Comparison of ENCODE assay signal across 23 cellular contexts in genomic region chr6:3623451-3624267, GRCh38.
DNase-seq lines count a peak whose midpoint lies in the region; ATAC-seq, FAIRE-seq and TF ChIP-seq lines count a peak whose summit lies in the region.
"Had no signal": no experiment of that assay in that cellular context is flagged by ENCODE, and none has a peak within 500 bp of the region (broad histone marks: within the 10 kb centered on the region; RNA-seq: fewer than 3 reads in every experiment).

No MANE protein-coding gene starts in this region.

- no peak for TF ChIP-seq CTCF in neural crest cell (conservative IDR thresholded peaks at IDR 0.05)
- no peak for TF ChIP-seq CTCF in lower lobe of right lung (IDR thresholded peaks at IDR 0.05)

- H3K4me1 ChIP-seq in CD4-positive, alpha-beta memory T cell (ENCODE audit: insufficient read depth, low read length): no peaks in the 10 kb centered on the region
- H3K4me1 ChIP-seq in lower lobe of right lung: no peaks in the 10 kb centered on the region
- H3K4me1 ChIP-seq: right lobe of liver had no signal

- H3K4me3 ChIP-seq in CD4-positive, alpha-beta memory T cell (ENCODE audit: low read length in 2 of 2): no peak overlapping the region
- no peak overlapping the region for H3K4me3 ChIP-seq in lower lobe of right lung
- H3K4me3 ChIP-seq: esophagus squamous epithelium, heart right ventricle, MG63, right lobe of liver had no signal

- no peak for DNase-seq in CD4-positive, alpha-beta memory T cell
- peak; percentile 5 for DNase-seq in activated naive CD8-positive, alpha-beta T cell treated with anti-CD3 and anti-CD28 coated beads, Interleukin-2, amount 50 U/mL, for 24 hours
- DNase-seq in neural crest cell (ENCODE audit: low read depth, low spot score): no peak
- no peak for DNase-seq in lower lobe of right lung
- no peak for DNase-seq in H54 (ENCODE audit: insufficient read length, low spot score)
- DNase-seq in DMS53 treated with DMSO at 0.1 percent for 48 hours (lab: John Stamatoyannopoulos, UW; ENCODE audit: unreplicated experiment): no peak
- DNase-seq: activated CD4-positive, alpha-beta T cell treated with anti-CD3 and anti-CD28 coated beads, Interleukin-2, amount 50 U/mL, for 1 hour; activated effector memory CD4-positive, alpha-beta T cell treated with Interleukin-2 at 50 U/mL for 16 hours; dorsolateral prefrontal cortex; esophagus squamous epithelium; heart right ventricle; kidney; MG63; NCI-H1694 treated with DMSO at 0.1 percent for 48 hours; NCI-H510A; occipital lobe; OCI-M1; right lobe of liver had no signal

- CTCF ChIA-PET in CD4-positive, alpha-beta memory T cell (lab: Charles Lee; ENCODE audit: partially characterized antibody): no interaction called here

- POLR2A ChIA-PET in CD4-positive, alpha-beta memory T cell (lab: Charles Lee; ENCODE audit: partially characterized antibody): no interaction called here

- no peak overlapping the region for H3K27ac Mint-ChIP-seq in CD4-positive, alpha-beta memory T cell
- H3K27ac Mint-ChIP-seq in activated naive CD8-positive, alpha-beta T cell treated with anti-CD3 and anti-CD28 coated beads, Interleukin-2, amount 50 U/mL, for 24 hours: peak overlapping the region; percentile 0
- H3K27ac Mint-ChIP-seq in neural crest cell (ENCODE audit: unreplicated experiment): peak overlapping the region; percentile 94
- H3K27ac Mint-ChIP-seq: mesothelial cell of epicardium had no signal

- ATAC-seq in activated naive CD8-positive, alpha-beta T cell treated with anti-CD3 and anti-CD28 coated beads, Interleukin-2, amount 50 U/mL, for 24 hours: peak; percentile 53
- no peak for ATAC-seq in HG03378 (IDR thresholded peaks at IDR 0.05; ENCODE audit: unreplicated experiment)
- ATAC-seq in lower lobe of right lung: no peak
- ATAC-seq: heart right ventricle, HepG2, right lobe of liver had no signal

- intact Hi-C loops in CD4-positive, alpha-beta memory T cell (cut with micrococcal nuclease): no loop called here
- intact Hi-C loops in lower lobe of right lung (cut with DNase I): no loop called here

- H3K27me3 Mint-ChIP-seq in CD4-positive, alpha-beta memory T cell: peaks cover 19 to 35% of the 10 kb centered on the region in 2 donors
- H3K27me3 Mint-ChIP-seq in activated naive CD8-positive, alpha-beta T cell treated with anti-CD3 and anti-CD28 coated beads, Interleukin-2, amount 50 U/mL, for 24 hours: peaks cover 26% of the 10 kb centered on the region
- no peaks in the 10 kb centered on the region for H3K27me3 Mint-ChIP-seq in neural crest cell (ENCODE audit: low read depth)

- peak overlapping the region in 5 of 8 donors; percentile 36 to 76 (median 44) for H3K4me3 Mint-ChIP-seq in CD4-positive, alpha-beta memory T cell
- H3K4me3 Mint-ChIP-seq in activated naive CD8-positive, alpha-beta T cell treated with anti-CD3 and anti-CD28 coated beads, Interleukin-2, amount 50 U/mL, for 24 hours: peak overlapping the region; percentile 27
- H3K4me3 Mint-ChIP-seq in neural crest cell: peak overlapping the region; percentile 27
- H3K4me3 Mint-ChIP-seq: mesothelial cell of epicardium had no signal

- peaks cover 4% of the 10 kb centered on the region for H3K27me3 ChIP-seq in CD4-positive, alpha-beta memory T cell (ENCODE audit: insufficient read depth, low read length)
- peaks cover 10% of the 10 kb centered on the region for H3K27me3 ChIP-seq in lower lobe of right lung (ENCODE audit: low read depth)
- H3K27me3 ChIP-seq: dorsolateral prefrontal cortex, MG63, right lobe of liver had no signal

- H3K36me3 ChIP-seq in CD4-positive, alpha-beta memory T cell (ENCODE audit: insufficient read depth, low read length): no peaks in the 10 kb centered on the region
- H3K36me3 ChIP-seq in KOPT-K1 (ENCODE audit: insufficient read depth, low read length) (no peaks in the 10 kb centered on the region), lower lobe of right lung (no peaks in the 10 kb centered on the region)
- H3K36me3 ChIP-seq: esophagus squamous epithelium, heart right ventricle, MG63, right lobe of liver had no signal

- no peak for FAIRE-seq in H54 (lab: Jason Lieb, UNC)
- FAIRE-seq: D721Med, HepG2, kidney had no signal

- peaks cover 0 to 1% (median 0%) of the 10 kb centered on the region in 8 donors for H3K9me3 Mint-ChIP-seq in CD4-positive, alpha-beta memory T cell
- H3K9me3 Mint-ChIP-seq in activated naive CD8-positive, alpha-beta T cell treated with anti-CD3 and anti-CD28 coated beads, Interleukin-2, amount 50 U/mL, for 24 hours: no peaks in the 10 kb centered on the region
- H3K9me3 Mint-ChIP-seq in neural crest cell: peaks cover 2% of the 10 kb centered on the region

- H3K36me3 Mint-ChIP-seq in CD4-positive, alpha-beta memory T cell: no peaks in the 10 kb centered on the region
- H3K36me3 Mint-ChIP-seq in activated naive CD8-positive, alpha-beta T cell treated with anti-CD3 and anti-CD28 coated beads, Interleukin-2, amount 50 U/mL, for 24 hours (ENCODE audit: low read depth): no peaks in the 10 kb centered on the region
- no peaks in the 10 kb centered on the region for H3K36me3 Mint-ChIP-seq in neural crest cell (ENCODE audit: low read depth)
- H3K36me3 Mint-ChIP-seq: mesothelial cell of epicardium had no signal

- peaks cover 0 to 10% (median 5%) of the 10 kb centered on the region in 4 donors for H3K4me1 Mint-ChIP-seq in CD4-positive, alpha-beta memory T cell
- H3K4me1 Mint-ChIP-seq in activated naive CD8-positive, alpha-beta T cell treated with anti-CD3 and anti-CD28 coated beads, Interleukin-2, amount 50 U/mL, for 24 hours: peaks cover 10% of the 10 kb centered on the region
- H3K4me1 Mint-ChIP-seq in neural crest cell: peaks cover 47% of the 10 kb centered on the region

- H3K27ac ChIP-seq in CD4-positive, alpha-beta memory T cell (ENCODE audit: low read depth, low read length): no peak overlapping the region
- H3K27ac ChIP-seq in KOPT-K1 (ENCODE audit: low read depth, low read length, poor library complexity, severe bottlenecking): peak overlapping the region; percentile 60
- no peak overlapping the region for H3K27ac ChIP-seq in lower lobe of right lung
- H3K27ac ChIP-seq: esophagus squamous epithelium, heart right ventricle, right lobe of liver had no signal

- no peak for TF ChIP-seq POLR2A in H54 (IDR thresholded peaks at IDR 0.05; ENCODE audit: low read depth, low read length)

- H3K9me3 ChIP-seq in CD4-positive, alpha-beta memory T cell (ENCODE audit: control insufficient read depth in 1 of 2, low read length in 2 of 2): no peaks in the 10 kb centered on the region
- no peaks in the 10 kb centered on the region for H3K9me3 ChIP-seq in KOPT-K1 (ENCODE audit: insufficient read depth, low read length, poor library complexity, severe bottlenecking)
- no peaks in the 10 kb centered on the region for H3K9me3 ChIP-seq in lower lobe of right lung
- H3K9me3 ChIP-seq: esophagus squamous epithelium, heart right ventricle, MG63, right lobe of liver had no signal

Comparison
In these comparisons a context has a peak if more than half of its experiments do, and no peak if none do; other contexts are left out.
1. H3K27ac Mint-ChIP-seq: peak in activated naive CD8-positive, alpha-beta T cell treated with anti-CD3 and anti-CD28 coated beads, Interleukin-2, amount 50 U/mL, for 24 hours (single experiment) and neural crest cell (single experiment); none in CD4-positive, alpha-beta memory T cell (0 of 7).
2. Peak in every context shown above with its lines, with median percentiles within 50 percentile points of each other: H3K4me3 Mint-ChIP-seq.